Comparison of ENCODE assay signal across 7 cellular contexts in genomic region chr21:20315044-20315443, GRCh38.
"Had no signal": no experiment of that assay in that cellular context is flagged by ENCODE, and none has a peak within 500 bp of the region (broad histone marks: within the 10 kb centered on the region; RNA-seq: fewer than 3 reads in every experiment).

No MANE protein-coding gene starts in this region.

- H3K27ac ChIP-seq: HL-60, KMS-11 had no signal

- H3K4me2 ChIP-seq: KMS-11 had no signal

- DNase-seq: Karpas-422, KBM-7, KG1 had no signal

- H3K27ac Mint-ChIP-seq: IgD-negative memory B cell had no signal

- H3K4me3 Mint-ChIP-seq: IgD-negative memory B cell had no signal

- H3K36me3 Mint-ChIP-seq: IgD-negative memory B cell had no signal

- FAIRE-seq: HTR-8/SVneo had no signal

- H3K9ac ChIP-seq: KMS-11 had no signal

- H3K27me3 Mint-ChIP-seq: IgD-negative memory B cell had no signal

- H3K4me1 Mint-ChIP-seq: IgD-negative memory B cell had no signal
